In genomic region chr5:30693326-30693725, GRCh38 we compare ENCODE assay signal across 1 cellular context.
TF ChIP-seq lines count a peak whose summit lies in the region.

No MANE protein-coding gene starts in this region.

TF ChIP-seq in GM23338, 12 proteins besides CTCF, POLR2A, EP300 and RAD21 (continued from another document):
- TF ChIP-seq, protein P1, sequence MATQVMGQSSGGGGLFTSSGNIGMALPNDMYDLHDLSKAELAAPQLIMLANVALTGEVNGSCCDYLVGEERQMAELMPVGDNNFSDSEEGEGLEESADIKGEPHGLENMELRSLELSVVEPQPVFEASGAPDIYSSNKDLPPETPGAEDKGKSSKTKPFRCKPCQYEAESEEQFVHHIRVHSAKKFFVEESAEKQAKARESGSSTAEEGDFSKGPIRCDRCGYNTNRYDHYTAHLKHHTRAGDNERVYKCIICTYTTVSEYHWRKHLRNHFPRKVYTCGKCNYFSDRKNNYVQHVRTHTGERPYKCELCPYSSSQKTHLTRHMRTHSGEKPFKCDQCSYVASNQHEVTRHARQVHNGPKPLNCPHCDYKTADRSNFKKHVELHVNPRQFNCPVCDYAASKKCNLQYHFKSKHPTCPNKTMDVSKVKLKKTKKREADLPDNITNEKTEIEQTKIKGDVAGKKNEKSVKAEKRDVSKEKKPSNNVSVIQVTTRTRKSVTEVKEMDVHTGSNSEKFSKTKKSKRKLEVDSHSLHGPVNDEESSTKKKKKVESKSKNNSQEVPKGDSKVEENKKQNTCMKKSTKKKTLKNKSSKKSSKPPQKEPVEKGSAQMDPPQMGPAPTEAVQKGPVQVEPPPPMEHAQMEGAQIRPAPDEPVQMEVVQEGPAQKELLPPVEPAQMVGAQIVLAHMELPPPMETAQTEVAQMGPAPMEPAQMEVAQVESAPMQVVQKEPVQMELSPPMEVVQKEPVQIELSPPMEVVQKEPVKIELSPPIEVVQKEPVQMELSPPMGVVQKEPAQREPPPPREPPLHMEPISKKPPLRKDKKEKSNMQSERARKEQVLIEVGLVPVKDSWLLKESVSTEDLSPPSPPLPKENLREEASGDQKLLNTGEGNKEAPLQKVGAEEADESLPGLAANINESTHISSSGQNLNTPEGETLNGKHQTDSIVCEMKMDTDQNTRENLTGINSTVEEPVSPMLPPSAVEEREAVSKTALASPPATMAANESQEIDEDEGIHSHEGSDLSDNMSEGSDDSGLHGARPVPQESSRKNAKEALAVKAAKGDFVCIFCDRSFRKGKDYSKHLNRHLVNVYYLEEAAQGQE (IDR thresholded peaks at IDR 0.05; ENCODE audit: unreplicated experiment) = no peak
- no peak for TF ChIP-seq STAT1 (IDR thresholded peaks at IDR 0.05; ENCODE audit: unreplicated experiment)
- no peak for TF ChIP-seq EZH2 (IDR thresholded peaks at IDR 0.05; ENCODE audit: low read depth, unreplicated experiment)
- TF ChIP-seq ETS1 (IDR thresholded peaks at IDR 0.05) = no peak
- no peak for TF ChIP-seq EZH2phosphoT487 (IDR thresholded peaks at IDR 0.05; ENCODE audit: unreplicated experiment)
- no peak for TF ChIP-seq ZNF331 (CRISPR knock-in tag; IDR thresholded peaks at IDR 0.05; ENCODE audit: low read depth)
- no peak for TF ChIP-seq JUNB (IDR thresholded peaks at IDR 0.05; ENCODE audit: unreplicated experiment)
- TF ChIP-seq POLR2AphosphoS5 (IDR thresholded peaks at IDR 0.05; ENCODE audit: low read depth) = no peak
- no peak for TF ChIP-seq NANOG (IDR thresholded peaks at IDR 0.05; ENCODE audit: borderline replicate concordance)
- no peak for TF ChIP-seq ZNF114 (CRISPR knock-in tag; IDR thresholded peaks at IDR 0.05)
- TF ChIP-seq CREB1 (CRISPR knock-in tag; IDR thresholded peaks at IDR 0.05; ENCODE audit: low read depth) = no peak
